In genomic region chr14:21455912-21456667, GRCh38 we compare ENCODE assay signal across 1 cellular context.
A peak's percentile ranks its signal among the peaks of the same experiment; 100 is the strongest.
TF ChIP-seq lines count a peak whose summit lies in the region.

A gene with protein sequence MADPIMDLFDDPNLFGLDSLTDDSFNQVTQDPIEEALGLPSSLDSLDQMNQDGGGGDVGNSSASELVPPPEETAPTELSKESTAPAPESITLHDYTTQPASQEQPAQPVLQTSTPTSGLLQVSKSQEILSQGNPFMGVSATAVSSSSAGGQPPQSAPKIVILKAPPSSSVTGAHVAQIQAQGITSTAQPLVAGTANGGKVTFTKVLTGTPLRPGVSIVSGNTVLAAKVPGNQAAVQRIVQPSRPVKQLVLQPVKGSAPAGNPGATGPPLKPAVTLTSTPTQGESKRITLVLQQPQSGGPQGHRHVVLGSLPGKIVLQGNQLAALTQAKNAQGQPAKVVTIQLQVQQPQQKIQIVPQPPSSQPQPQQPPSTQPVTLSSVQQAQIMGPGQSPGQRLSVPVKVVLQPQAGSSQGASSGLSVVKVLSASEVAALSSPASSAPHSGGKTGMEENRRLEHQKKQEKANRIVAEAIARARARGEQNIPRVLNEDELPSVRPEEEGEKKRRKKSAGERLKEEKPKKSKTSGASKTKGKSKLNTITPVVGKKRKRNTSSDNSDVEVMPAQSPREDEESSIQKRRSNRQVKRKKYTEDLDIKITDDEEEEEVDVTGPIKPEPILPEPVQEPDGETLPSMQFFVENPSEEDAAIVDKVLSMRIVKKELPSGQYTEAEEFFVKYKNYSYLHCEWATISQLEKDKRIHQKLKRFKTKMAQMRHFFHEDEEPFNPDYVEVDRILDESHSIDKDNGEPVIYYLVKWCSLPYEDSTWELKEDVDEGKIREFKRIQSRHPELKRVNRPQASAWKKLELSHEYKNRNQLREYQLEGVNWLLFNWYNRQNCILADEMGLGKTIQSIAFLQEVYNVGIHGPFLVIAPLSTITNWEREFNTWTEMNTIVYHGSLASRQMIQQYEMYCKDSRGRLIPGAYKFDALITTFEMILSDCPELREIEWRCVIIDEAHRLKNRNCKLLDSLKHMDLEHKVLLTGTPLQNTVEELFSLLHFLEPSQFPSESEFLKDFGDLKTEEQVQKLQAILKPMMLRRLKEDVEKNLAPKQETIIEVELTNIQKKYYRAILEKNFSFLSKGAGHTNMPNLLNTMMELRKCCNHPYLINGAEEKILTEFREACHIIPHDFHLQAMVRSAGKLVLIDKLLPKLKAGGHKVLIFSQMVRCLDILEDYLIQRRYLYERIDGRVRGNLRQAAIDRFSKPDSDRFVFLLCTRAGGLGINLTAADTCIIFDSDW (N-terminal part only) (minus strand): TSS chr14:21456123. CDS start chr14:21431643, 24,480 bp downstream.

TF ChIP-seq in SK-N-SH, 30 proteins besides CTCF, POLR2A, EP300 and RAD21 (continued from another document):
- TF ChIP-seq JUND (IDR thresholded peaks at IDR 0.05) = no peak
- TF ChIP-seq TCF12 (IDR thresholded peaks at IDR 0.05) = peak; percentile 29; the same call in 1 of the 2 replicates
- TF ChIP-seq NFIC (IDR thresholded peaks at IDR 0.05; ENCODE audit: borderline replicate concordance) = no peak
- peak; percentile 98 for TF ChIP-seq ELF1 (IDR thresholded peaks at IDR 0.05)
- peak; percentile 88 for TF ChIP-seq PBX3 (IDR thresholded peaks at IDR 0.05)
- TF ChIP-seq GABPA (IDR thresholded peaks at IDR 0.05; ENCODE audit: low read depth) = peak; percentile 79
- no peak for TF ChIP-seq TAF1 (IDR thresholded peaks at IDR 0.05; ENCODE audit: borderline replicate concordance, low read depth, low read length)
- TF ChIP-seq MEF2A (IDR thresholded peaks at IDR 0.05; ENCODE audit: borderline replicate concordance, low read depth) = no peak; the same call in 1 of the 2 replicates
- peak; percentile 92 for TF ChIP-seq CHD2 (IDR thresholded peaks at IDR 0.05; ENCODE audit: low read length, partially characterized antibody)
- no peak for TF ChIP-seq RXRA (IDR thresholded peaks at IDR 0.05; ENCODE audit: borderline replicate concordance, low read depth)
- TF ChIP-seq, protein P1, sequence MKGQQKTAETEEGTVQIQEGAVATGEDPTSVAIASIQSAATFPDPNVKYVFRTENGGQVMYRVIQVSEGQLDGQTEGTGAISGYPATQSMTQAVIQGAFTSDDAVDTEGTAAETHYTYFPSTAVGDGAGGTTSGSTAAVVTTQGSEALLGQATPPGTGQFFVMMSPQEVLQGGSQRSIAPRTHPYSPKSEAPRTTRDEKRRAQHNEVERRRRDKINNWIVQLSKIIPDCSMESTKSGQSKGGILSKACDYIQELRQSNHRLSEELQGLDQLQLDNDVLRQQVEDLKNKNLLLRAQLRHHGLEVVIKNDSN (IDR thresholded peaks at IDR 0.05; ENCODE audit: borderline replicate concordance, low read depth) = no peak
- no peak for TF ChIP-seq FOSL2 (IDR thresholded peaks at IDR 0.05; ENCODE audit: borderline replicate concordance, low read depth)
- peak; percentile 21; the same call in 1 of the 2 replicates for TF ChIP-seq SIN3A (IDR thresholded peaks at IDR 0.05; ENCODE audit: borderline replicate concordance, low read depth, low read length)
- peak; percentile 4; the same call in 1 of the 2 replicates for TF ChIP-seq SMC3 (IDR thresholded peaks at IDR 0.05; ENCODE audit: low read depth, low read length)
- TF ChIP-seq YY1 (IDR thresholded peaks at IDR 0.05; ENCODE audit: low read depth) = peak; percentile 91
- TF ChIP-seq FOXJ3 (CRISPR knock-in tag; IDR thresholded peaks at IDR 0.05) = no peak
- no peak for TF ChIP-seq GATA2 (CRISPR knock-in tag; IDR thresholded peaks at IDR 0.05)
- TF ChIP-seq IRF3 (IDR thresholded peaks at IDR 0.05; ENCODE audit: low read depth, low read length) = 0 out of 2 replicates have a peak, but pooled peaks have one; percentile 22
- TF ChIP-seq, protein P2, sequence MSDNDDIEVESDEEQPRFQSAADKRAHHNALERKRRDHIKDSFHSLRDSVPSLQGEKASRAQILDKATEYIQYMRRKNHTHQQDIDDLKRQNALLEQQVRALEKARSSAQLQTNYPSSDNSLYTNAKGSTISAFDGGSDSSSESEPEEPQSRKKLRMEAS (IDR thresholded peaks at IDR 0.05; ENCODE audit: low read depth) = peak; percentile 77
- no peak for TF ChIP-seq EZH2phosphoT487 (IDR thresholded peaks at IDR 0.05; ENCODE audit: borderline replicate concordance, low read depth)
- TF ChIP-seq RCOR1 (IDR thresholded peaks at IDR 0.05; ENCODE audit: low read length) = peak; percentile 65
- TF ChIP-seq REST (IDR thresholded peaks at IDR 0.05; ENCODE audit: low read depth, low read length) = no peak
- TF ChIP-seq TEAD4 (IDR thresholded peaks at IDR 0.05; ENCODE audit: borderline replicate concordance, insufficient read depth) = no peak
- TF ChIP-seq NRF1 (IDR thresholded peaks at IDR 0.05; ENCODE audit: low read depth, low read length) = no peak
- TF ChIP-seq MXI1 (IDR thresholded peaks at IDR 0.05; ENCODE audit: low read depth, low read length) = peak; percentile 92
- TF ChIP-seq RFX5 (IDR thresholded peaks at IDR 0.05; ENCODE audit: low read length) = peak; percentile 56; the same call in 1 of the 2 replicates
